In genomic region chr3:12150112-12150511, GRCh38 we compare ENCODE assay signal across 24 cellular contexts. TPM values are rescaled to one million over a fixed set of nuclear protein-coding genes. Genes with fewer than 3 reads are reported as not detected.
"Had no signal": no experiment of that assay in that cellular context is flagged by ENCODE, and none has a peak within 500 bp of the region (broad histone marks: within the 10 kb centered on the region; RNA-seq: fewer than 3 reads in every experiment).

No MANE protein-coding gene starts in this region.

- H3K4me3 ChIP-seq: gastroesophageal sphincter, lung, psoas muscle, right lobe of liver, tibial nerve, upper lobe of left lung had no signal

- H3K9me3 ChIP-seq: gastroesophageal sphincter, heart left ventricle, neutrophil, psoas muscle, right lobe of liver, tibial nerve, upper lobe of left lung had no signal

- ATAC-seq: effector memory CD8-positive, alpha-beta T cell; gastroesophageal sphincter; left colon; left ventricle myocardium superior; natural killer cell; right lobe of liver; stimulated activated naive CD8-positive, alpha-beta T cell treated with anti-CD3 and anti-CD28 coated beads, Interleukin-15, amount 100 ng/mL, for 72 hours had no signal

- DNase-seq: caudate nucleus; cerebellar nuclear complex; cortex of kidney; effector memory CD8-positive, alpha-beta T cell; foreskin fibroblast; heart left ventricle; hippocampal formation; left colon; left ventricle myocardium superior; natural killer cell; psoas muscle; right lobe of liver; small intestine; stimulated activated CD4-positive, alpha-beta T cell treated with anti-CD3 and anti-CD28 coated beads, Interleukin-15, amount 100 ng/mL, for 24 hours; stimulated activated CD4-positive, alpha-beta T cell treated with anti-CD3 and anti-CD28 coated beads, Interleukin-4, amount 100 ng/mL, for 1 hour; stimulated activated CD8-positive, alpha-beta memory T cell treated with anti-CD3 and anti-CD28 coated beads, Interleukin-4, amount 100 ng/mL, for 48 hours; stimulated activated naive CD4-positive, alpha-beta T cell; stimulated activated naive CD8-positive, alpha-beta T cell treated with anti-CD3 and anti-CD28 coated beads, Interleukin-15, amount 100 ng/mL, for 72 hours; upper lobe of left lung had no signal

- H3K36me3 ChIP-seq: neutrophil, right lobe of liver had no signal

- H3K27me3 ChIP-seq: gastroesophageal sphincter, heart left ventricle, right lobe of liver, tibial nerve, upper lobe of left lung had no signal

- H3K27ac ChIP-seq: neutrophil, right lobe of liver, tibial nerve, upper lobe of left lung had no signal

- H3K4me1 ChIP-seq: right lobe of liver had no signal

RNA-seq across cellular contexts. Expression of gene TIMP4, which starts 8.6 kb away (rescaled TPM):
- total RNA-seq: mononuclear cell, natural killer cell had no signal
